In genomic region chr1:27724961-27725373, GRCh38 we compare ENCODE assay signal across 1 cellular context.
TF ChIP-seq lines count a peak whose summit lies in the region.

No MANE protein-coding gene starts in this region.

TF ChIP-seq in HCT116, 20 proteins besides CTCF, POLR2A, EP300 and RAD21 (continued from another document):
- TF ChIP-seq SP1 (IDR thresholded peaks at IDR 0.05; ENCODE audit: low read depth), result no peak
- no peak for TF ChIP-seq EZH2phosphoT487 (IDR thresholded peaks at IDR 0.05; ENCODE audit: borderline replicate concordance)
- no peak for TF ChIP-seq CEBPB (IDR thresholded peaks at IDR 0.05; ENCODE audit: low read depth)
- TF ChIP-seq, protein P1, sequence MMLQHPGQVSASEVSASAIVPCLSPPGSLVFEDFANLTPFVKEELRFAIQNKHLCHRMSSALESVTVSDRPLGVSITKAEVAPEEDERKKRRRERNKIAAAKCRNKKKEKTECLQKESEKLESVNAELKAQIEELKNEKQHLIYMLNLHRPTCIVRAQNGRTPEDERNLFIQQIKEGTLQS (IDR thresholded peaks at IDR 0.05), result no peak
- TF ChIP-seq TCF7L2 (IDR thresholded peaks at IDR 0.05; ENCODE audit: borderline replicate concordance, extremely low read depth, insufficient read depth, insufficient read length), result no peak
- no peak for TF ChIP-seq REST (IDR thresholded peaks at IDR 0.05; ENCODE audit: low read depth)
- no peak for TF ChIP-seq ZFX (IDR thresholded peaks at IDR 0.05)
- TF ChIP-seq SRF (IDR thresholded peaks at IDR 0.05; ENCODE audit: low read depth), result no peak
- no peak for TF ChIP-seq FOSL1 (IDR thresholded peaks at IDR 0.05; ENCODE audit: low read depth)
